In the genomic region with DNA sequence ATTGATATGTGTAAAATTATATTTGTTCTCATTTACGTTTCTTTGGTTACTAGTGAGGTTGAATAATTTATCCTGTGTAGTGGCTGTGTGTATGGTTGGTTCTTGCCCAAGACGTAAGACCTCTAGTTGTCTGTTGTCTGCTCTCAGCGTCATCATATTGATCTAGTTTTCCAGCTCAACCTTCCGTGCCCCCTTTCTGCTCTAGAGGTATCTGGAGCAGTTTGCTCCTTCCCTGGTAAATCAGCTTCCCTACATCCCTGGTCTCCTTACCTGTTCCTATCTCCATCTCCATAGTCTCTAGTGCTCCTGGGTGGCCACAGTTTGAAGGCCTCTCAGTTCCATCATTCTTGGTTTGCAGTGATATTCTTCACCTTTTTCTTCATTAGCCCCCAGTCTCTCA, we compare ENCODE assay signal across 10 cellular contexts. TPM values are rescaled to one million over a fixed set of nuclear protein-coding genes. Genes with fewer than 3 reads are reported as not detected.
A peak's percentile ranks its signal among the peaks of the same experiment; 100 is the strongest.
DNase-seq lines count a peak whose midpoint lies in the region; ATAC-seq and TF ChIP-seq lines count a peak whose summit lies in the region.
"Had no signal": no experiment of that assay in that cellular context is flagged by ENCODE, and none has a peak within 500 bp of the region (broad histone marks: within the 10 kb centered on the region; RNA-seq: fewer than 3 reads in every experiment).

No MANE protein-coding gene starts in this region.

- H3K4me3 Mint-ChIP-seq in activated naive CD4-positive, alpha-beta T cell treated with anti-CD3 and anti-CD28 coated beads, Interleukin-2, amount 10 ng/mL, durations not matched to agents 7 days and 5 days, result peak overlapping the region; percentile 92

- H3K4me1 Mint-ChIP-seq in activated naive CD4-positive, alpha-beta T cell treated with anti-CD3 and anti-CD28 coated beads, Interleukin-2, amount 10 ng/mL, durations not matched to agents 7 days and 5 days, result peaks cover 32% of the 10 kb centered on the region

- ATAC-seq in omental fat pad (ENCODE audit: low FRiP score), result no peak
- ATAC-seq in right cardiac atrium, result no peak

- peak overlapping the region; percentile 93; the same call in 1 of the 2 replicates for H3K4me3 ChIP-seq in WERI-Rb-1 (ENCODE audit: low read depth, low read length)
- peak overlapping the region; percentile 84 to 94 for H3K4me3 ChIP-seq in foreskin fibroblast (ENCODE audit: low read depth in 1 of 2, low read length in 2 of 2)
- H3K4me3 ChIP-seq in stomach smooth muscle (ENCODE audit: low read length in 2 of 2), result peak overlapping the region; percentile 85 to 87
- H3K4me3 ChIP-seq in right cardiac atrium (ENCODE audit: low read length), result no peak overlapping the region

- no peaks in the 10 kb centered on the region for H3K27me3 ChIP-seq in WERI-Rb-1 (ENCODE audit: insufficient read depth, low read depth, severe bottlenecking)
- H3K27me3 ChIP-seq in stomach smooth muscle (ENCODE audit: control insufficient read depth in 1 of 2, insufficient read depth in 2 of 2, low read length in 2 of 2), result no peaks in the 10 kb centered on the region
- no peaks in the 10 kb centered on the region for H3K27me3 ChIP-seq in right cardiac atrium (ENCODE audit: control insufficient read depth, insufficient read depth)
- H3K27me3 ChIP-seq: sigmoid colon had no signal

- H3K4me1 ChIP-seq in stomach smooth muscle (ENCODE audit: control insufficient read depth, insufficient read depth, low read length), result peaks cover 12% of the 10 kb centered on the region
- no peaks in the 10 kb centered on the region for H3K4me1 ChIP-seq in right cardiac atrium (ENCODE audit: control insufficient read depth, insufficient read depth, low read length)

- DNase-seq in activated naive CD4-positive, alpha-beta T cell treated with anti-CD3 and anti-CD28 coated beads, Interleukin-2, amount 10 ng/mL, durations not matched to agents 7 days and 5 days, result no peak
- no peak for DNase-seq in activated naive CD4-positive, alpha-beta T cell treated with Interleukin-2 at 50 U/mL for 16 hours
- DNase-seq in WERI-Rb-1 (no peak), foreskin fibroblast (no peak), omental fat pad (ENCODE audit: low spot score) (no peak), posterior cingulate gyrus (no peak), right cardiac atrium (no peak)
- DNase-seq: sigmoid colon had no signal

- H3K27me3 Mint-ChIP-seq in activated naive CD4-positive, alpha-beta T cell treated with anti-CD3 and anti-CD28 coated beads, Interleukin-2, amount 10 ng/mL, durations not matched to agents 7 days and 5 days, result peaks cover under 1% of the 10 kb centered on the region

- H3K9ac ChIP-seq in stomach smooth muscle (ENCODE audit: low read length in 2 of 2), result peak overlapping the region in 1 of 2 donors; percentile 81

- H3K27ac Mint-ChIP-seq in activated naive CD4-positive, alpha-beta T cell treated with anti-CD3 and anti-CD28 coated beads, Interleukin-2, amount 10 ng/mL, durations not matched to agents 7 days and 5 days, result no peak overlapping the region

- intact Hi-C loops in posterior cingulate gyrus (cut with DNase I) (loop anchor here (2.0 kb wide), 1 partner anchor 18 kb away; a partner anchor contains a TSS), right cardiac atrium (cut with DNase I) (no loop called here)

- no peaks in the 10 kb centered on the region for H3K36me3 Mint-ChIP-seq in activated naive CD4-positive, alpha-beta T cell treated with anti-CD3 and anti-CD28 coated beads, Interleukin-2, amount 10 ng/mL, durations not matched to agents 7 days and 5 days

- TF ChIP-seq CTCF in WERI-Rb-1 (IDR thresholded peaks at IDR 0.05; ENCODE audit: low read depth, low read length), result no peak
- no peak for TF ChIP-seq CTCF in foreskin fibroblast (IDR thresholded peaks at IDR 0.05; ENCODE audit: low read depth, low read length)
- no peak for TF ChIP-seq CTCF in omental fat pad (IDR thresholded peaks at IDR 0.05)

- H3K36me3 ChIP-seq in WERI-Rb-1 (peaks cover 16% of the 10 kb centered on the region), stomach smooth muscle (ENCODE audit: control insufficient read depth in 2 of 2, insufficient read depth in 2 of 2, low read length in 2 of 2) (peaks cover 0 to 14% of the 10 kb centered on the region in 2 donors)

- WGBS in right cardiac atrium, result 75% methylated on average over 4 of the region's 4 CpGs

- H3K9me3 ChIP-seq in WERI-Rb-1 (ENCODE audit: severe bottlenecking), result no peaks in the 10 kb centered on the region
- H3K9me3 ChIP-seq in stomach smooth muscle (ENCODE audit: control insufficient read depth in 2 of 2, low read length in 2 of 2), result no peaks in the 10 kb centered on the region
- no peaks in the 10 kb centered on the region for H3K9me3 ChIP-seq in right cardiac atrium (ENCODE audit: control insufficient read depth, low read length)
- H3K9me3 ChIP-seq: sigmoid colon had no signal

- no peaks in the 10 kb centered on the region for H3K9me3 Mint-ChIP-seq in activated naive CD4-positive, alpha-beta T cell treated with anti-CD3 and anti-CD28 coated beads, Interleukin-2, amount 10 ng/mL, durations not matched to agents 7 days and 5 days

- no peak overlapping the region for H3K27ac ChIP-seq in WERI-Rb-1
- no peak overlapping the region for H3K27ac ChIP-seq in stomach smooth muscle (ENCODE audit: low read length)
- H3K27ac ChIP-seq in right cardiac atrium (ENCODE audit: low read length), result no peak overlapping the region

- CTCF ChIA-PET in activated naive CD4-positive, alpha-beta T cell treated with anti-CD3 and anti-CD28 coated beads, Interleukin-2, amount 10 ng/mL, durations not matched to agents 7 days and 5 days (lab: Charles Lee), result interaction anchor here (0.6 to 1.3 kb wide), 3 partner anchors 18 to 59 kb away, joined by 3 to 5 read pairs (median 4); no protein-coding TSS in a partner anchor

RNA-seq across cellular contexts. Expression of a gene that starts 1.2 kb away (rescaled TPM):
- total RNA-seq in omental fat pad, result 10 to 100 TPM; 14.6 to 27.0 (median 14.9) TPM
- 10 to 100 TPM; 13.3 to 15.3 (median 14.1) TPM for total RNA-seq in right cardiac atrium
- 12.9 TPM for polyA plus RNA-seq in right cardiac atrium

RNA-seq across cellular contexts. Expression of a gene that starts 12.9 kb away (rescaled TPM):
- not detected for total RNA-seq in omental fat pad
- not detected for total RNA-seq in right cardiac atrium
- polyA plus RNA-seq in right cardiac atrium, result not detected
- total RNA-seq: sigmoid colon, temporal lobe had no signal
- polyA plus RNA-seq: sigmoid colon had no signal

RNA-seq across cellular contexts. Expression of a gene that starts 17.8 kb away (rescaled TPM):
- total RNA-seq in omental fat pad (10 to 100 TPM; 23.1 to 44.0 (median 38.5) TPM), right cardiac atrium (10 to 100 TPM; 73.7 to 91.3 (median 82.5) TPM)
- 134 TPM for polyA plus RNA-seq in right cardiac atrium

RNA-seq across cellular contexts. Expression of a gene that starts 18.9 kb away (rescaled TPM):
- total RNA-seq in omental fat pad (100 to 1,000 TPM; 187 to 208 (median 202) TPM), right cardiac atrium (100 to 1,000 TPM; 190 to 226 (median 213) TPM)
- polyA plus RNA-seq in right cardiac atrium, result 210 TPM
